Comparison of ENCODE assay signal across 18 cellular contexts in genomic region chr14:75150150-75150549, GRCh38. TPM values are rescaled to one million over a fixed set of nuclear protein-coding genes. Genes with fewer than 3 reads are reported as not detected.
DNase-seq lines count a peak whose midpoint lies in the region; ATAC-seq and TF ChIP-seq lines count a peak whose summit lies in the region.
"Had no signal": no experiment of that assay in that cellular context is flagged by ENCODE, and none has a peak within 500 bp of the region (broad histone marks: within the 10 kb centered on the region; RNA-seq: fewer than 3 reads in every experiment).

No MANE protein-coding gene starts in this region.

- peak; percentile 49 to 72 (median 64) for ATAC-seq in right lobe of liver
- ATAC-seq: left lung; Panc1; stimulated activated naive CD8-positive, alpha-beta T cell treated with anti-CD3 and anti-CD28 coated beads, Interleukin-15, amount 100 ng/mL, for 72 hours had no signal

- H3K4me1 ChIP-seq in right lobe of liver, result peaks cover 0 to 13% (median 0%) of the 10 kb centered on the region in 4 donors
- peaks cover 54% of the 10 kb centered on the region for H3K4me1 ChIP-seq in testis

- H3K27me3 ChIP-seq in right lobe of liver (no peaks in the 10 kb centered on the region), testis (no peaks in the 10 kb centered on the region)
- H3K27me3 ChIP-seq: BLaER1, left lung, neural progenitor cell had no signal

- peak; percentile 39 for DNase-seq in MV-4-11 (lab: John Stamatoyannopoulos, UW)
- DNase-seq in caudate nucleus (lab: John Stamatoyannopoulos, UW), result no peak
- DNase-seq in right lobe of liver, result no peak
- DNase-seq in testis, result no peak
- DNase-seq in activated CD4-positive, alpha-beta T cell treated with anti-CD3 and anti-CD28 coated beads, Interleukin-2, amount 50 U/mL, for 48 hours, result no peak
- DNase-seq in NCI-H2196 (lab: John Stamatoyannopoulos, UW; ENCODE audit: unreplicated experiment), result no peak
- no peak for DNase-seq in DMS114 treated with DMSO at 0.1 percent for 48 hours (lab: John Stamatoyannopoulos, UW; ENCODE audit: unreplicated experiment)
- DNase-seq: activated naive CD4-positive, alpha-beta T cell treated with Interleukin-2 at 50 U/mL for 16 hours; H7; KBM-7; left lung; NCI-H526; stimulated activated naive CD8-positive, alpha-beta T cell treated with anti-CD3 and anti-CD28 coated beads, Interleukin-15, amount 100 ng/mL, for 72 hours; WERI-Rb-1 had no signal

- peak overlapping the region; percentile 96 for H3K27ac ChIP-seq in caudate nucleus (ENCODE audit: low read depth, low read length)
- H3K27ac ChIP-seq in right lobe of liver, result peak overlapping the region in 1 of 3 donors; percentile 35
- H3K27ac ChIP-seq in testis, result peak overlapping the region; percentile 1 to 95
- H3K27ac ChIP-seq: BLaER1, left lung, neural progenitor cell, WERI-Rb-1 had no signal

- intact Hi-C loops in right lobe of liver (cut with DNase I), result no loop called here
- intact Hi-C loops in testis (cut with DNase I; ENCODE audit: low total_unique reads), result no loop called here

- H3K9me3 ChIP-seq in right lobe of liver (no peaks in the 10 kb centered on the region), testis (no peaks in the 10 kb centered on the region)
- H3K9me3 ChIP-seq: BLaER1, left lung had no signal

- TF ChIP-seq CTCF in right lobe of liver (IDR thresholded peaks at IDR 0.05) (no peak), testis (IDR thresholded peaks at IDR 0.05) (no peak)

- 67% methylated on average over 2 of the region's 2 CpGs for WGBS in right lobe of liver (ENCODE audit: insufficient coverage, low coverage, low lambda C conversion rate, missing lambda C conversion rate)
- WGBS in testis, 2 donors, result 51 to 58% methylated on average over 2 of the region's 2 CpGs

- H3K36me3 ChIP-seq in right lobe of liver (peaks cover 0 to 14% (median 6%) of the 10 kb centered on the region in 4 donors), testis (ENCODE audit: low read depth, missing control alignments) (no peaks in the 10 kb centered on the region)

- H3K4me3 ChIP-seq in right lobe of liver (no peak overlapping the region), testis (no peak overlapping the region)
- H3K4me3 ChIP-seq: BLaER1, left lung, neural progenitor cell, smooth muscle cell had no signal

- TF ChIP-seq POLR2A in right lobe of liver (IDR thresholded peaks at IDR 0.05), result no peak
- TF ChIP-seq POLR2A in testis (IDR thresholded peaks at IDR 0.05), result no peak

RNA-seq across cellular contexts. Expression of gene NEK9, which starts 23.3 kb away (rescaled TPM):
- 10 to 100 TPM; 22.2 to 56.8 (median 39.6) TPM for total RNA-seq in right lobe of liver
- 100 to 1,000 TPM; 120 to 125 TPM for total RNA-seq in testis
- polyA plus RNA-seq in testis (ENCODE audit: insufficient read depth, low read depth, low replicate concordance), result 86.6 TPM

RNA-seq across cellular contexts. Expression of gene TMED10, which starts 26.3 kb away (rescaled TPM):
- total RNA-seq in right lobe of liver (100 to 1,000 TPM; 205 to 296 (median 279) TPM), testis (100 to 1,000 TPM; 255 to 334 TPM)
- 417 TPM for polyA plus RNA-seq in testis (ENCODE audit: insufficient read depth, low read depth, low replicate concordance)
